In genomic region chr18:55206941-55207340, GRCh38 we compare ENCODE assay signal across 27 cellular contexts.
DNase-seq lines count a peak whose midpoint lies in the region; ATAC-seq and TF ChIP-seq lines count a peak whose summit lies in the region.
"Had no signal": no experiment of that assay in that cellular context is flagged by ENCODE, and none has a peak within 500 bp of the region (broad histone marks: within the 10 kb centered on the region; RNA-seq: fewer than 3 reads in every experiment).

No MANE protein-coding gene starts in this region.

- H3K9me3 ChIP-seq in PC-3 (ENCODE audit: low read length), result no peaks in the 10 kb centered on the region
- H3K9me3 ChIP-seq: gastrocnemius medialis, prostate gland, SJSA1 had no signal

- no peak overlapping the region for H2AFZ ChIP-seq in PC-3 (ENCODE audit: low read length)

- no peaks in the 10 kb centered on the region for H3K9me2 ChIP-seq in PC-3 (replicated peaks; ENCODE audit: low read length)

- H4K20me1 ChIP-seq in PC-3 (ENCODE audit: low read length), result no peaks in the 10 kb centered on the region

- no peak for TF ChIP-seq CTCF in PC-3 (conservative IDR thresholded peaks at IDR 0.05; ENCODE audit: low read depth, low read length)

- H3K4me3 ChIP-seq in PC-3 (ENCODE audit: low read length), result no peak overlapping the region
- H3K4me3 ChIP-seq: coronary artery, gastrocnemius medialis, prostate gland, SJSA1, suprapubic skin had no signal

- POLR2A ChIA-PET in PC-3 (lab: Charles Lee; ENCODE audit: unreplicated experiment), result no interaction called here

- H3K27me3 ChIP-seq in PC-3 (ENCODE audit: low read length), result no peaks in the 10 kb centered on the region
- H3K27me3 ChIP-seq: gastrocnemius medialis, SJSA1, suprapubic skin had no signal

- intact Hi-C loops in PC-3 (cut with micrococcal nuclease), result no loop called here

- CTCF ChIA-PET in PC-3 (lab: Charles Lee), result no interaction called here

- H3K4me2 ChIP-seq in PC-3 (ENCODE audit: low read length), result no peak overlapping the region

- no peaks in the 10 kb centered on the region for H3F3A ChIP-seq in PC-3 (ENCODE audit: low read length, unreplicated experiment)

- DNase-seq in NCI-H2171 treated with DMSO at 0.1 percent for 48 hours (lab: John Stamatoyannopoulos, UW) (peak; percentile 36), NCI-H2171 (lab: John Stamatoyannopoulos, UW) (no peak), PC-3 (peak; percentile 20), glomerular visceral epithelial cell (ENCODE audit: extremely low spot score) (peak; percentile 50), GDM1 (lab: John Stamatoyannopoulos, UW) (no peak), SW 1271 (lab: John Stamatoyannopoulos, UW) (no peak), NCI-H146 treated with DMSO at 0.1 percent for 48 hours (lab: John Stamatoyannopoulos, UW; ENCODE audit: unreplicated experiment) (no peak)
- DNase-seq: 8988T; activated CD4-positive, alpha-beta T cell treated with anti-CD3 and anti-CD28 coated beads, Interleukin-2, amount 50 U/mL, for 48 hours; activated naive CD4-positive, alpha-beta T cell treated with anti-CD3 and anti-CD28 coated beads, Interleukin-2, amount 50 U/mL, for 16 hours; AML-193; CD4-positive, alpha-beta T cell; DMS53; effector memory CD8-positive, alpha-beta T cell; gastrocnemius medialis; NCI-H1092; NCI-H187 treated with DMSO at 0.1 percent for 48 hours; RPMI8226; stimulated activated CD4-positive, alpha-beta T cell treated with anti-CD3 and anti-CD28 coated beads, Interleukin-4, amount 100 ng/mL, for 4 hours; stimulated activated naive B cell treated with anti-CD40 and anti-IgM and Interleukin-4, amounts not matched to agents 10 μg/mL and 1 μg/mL and 100 μg/mL, for 72 hours had no signal

- ATAC-seq in PC-3, result no peak
- no peak for ATAC-seq in HG03039 (IDR thresholded peaks at IDR 0.05; ENCODE audit: unreplicated experiment)
- ATAC-seq: effector memory CD8-positive, alpha-beta T cell; esophagus mucosa; gastrocnemius medialis; sciatic nerve; stimulated activated naive B cell treated with anti-CD40 and anti-IgM and Interleukin-4, amounts not matched to agents 10 μg/mL and 1 μg/mL and 100 μg/mL, for 72 hours had no signal

- no TSS peak for BruUV-seq in PC-3 (replicated peaks; lab: Mats Ljungman, UMichigan)

- no peaks in the 10 kb centered on the region for H3K4me1 ChIP-seq in PC-3 (ENCODE audit: insufficient read depth, low read length)
- H3K4me1 ChIP-seq: gastrocnemius medialis, prostate gland, SJSA1, suprapubic skin had no signal

- H3K27ac ChIP-seq in PC-3 (ENCODE audit: low read length), result no peak overlapping the region
- H3K27ac ChIP-seq: coronary artery, gastrocnemius medialis, prostate gland, SJSA1, suprapubic skin had no signal

- H3K79me2 ChIP-seq in PC-3 (ENCODE audit: low read length), result no peaks in the 10 kb centered on the region

- H3K36me3 ChIP-seq in PC-3 (ENCODE audit: low read depth, low read length), result no peaks in the 10 kb centered on the region
- H3K36me3 ChIP-seq: gastrocnemius medialis, prostate gland, SJSA1, suprapubic skin had no signal

- no peak overlapping the region for H3K9ac ChIP-seq in PC-3 (ENCODE audit: low read length)

Comparison
In these comparisons a context has a peak if more than half of its experiments do, and no peak if none do; other contexts are left out.
1. DNase-seq: peak in NCI-H2171 treated with DMSO at 0.1 percent for 48 hours (single experiment), PC-3 (single experiment) and glomerular visceral epithelial cell (single experiment); none in NCI-H2171 (single experiment), GDM1 (single experiment), SW 1271 (0 of 2) and NCI-H146 treated with DMSO at 0.1 percent for 48 hours (single experiment).